9 cellular contexts compared by ENCODE assay signal in the genomic region with DNA sequence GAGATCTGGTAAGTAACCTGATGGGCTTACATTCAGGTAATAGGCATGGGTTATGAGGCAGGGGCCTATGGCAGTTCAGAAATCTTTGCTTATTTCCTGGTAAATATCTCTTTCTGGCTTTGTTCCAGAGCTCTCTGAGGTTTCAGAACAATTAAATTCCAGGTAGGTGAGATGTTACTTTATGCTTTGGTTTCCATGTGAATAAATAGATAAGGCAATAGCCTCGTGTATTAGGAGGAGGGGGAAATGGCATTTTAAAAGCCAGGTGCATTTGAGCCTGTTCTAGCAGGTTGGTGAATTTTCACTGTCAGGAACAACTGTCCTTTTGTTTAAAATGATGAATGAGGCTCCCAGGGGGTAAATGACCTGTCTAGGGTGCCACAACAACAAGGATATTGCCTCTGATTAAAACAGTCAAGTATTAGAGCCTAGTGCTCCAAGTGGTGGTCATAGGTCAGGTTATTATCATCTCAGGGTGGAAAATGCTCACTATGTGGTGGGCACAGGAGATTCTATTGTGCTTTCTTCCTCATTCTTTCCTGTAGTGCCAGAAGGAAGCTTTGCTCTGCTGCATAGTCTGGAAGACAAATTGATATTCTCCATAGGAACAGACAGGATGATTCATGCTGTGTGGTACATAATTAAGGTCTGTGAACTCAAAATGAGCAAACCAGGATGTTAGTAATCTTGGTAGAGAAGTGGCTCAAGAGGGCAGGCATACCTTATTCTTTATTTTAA.
DNase-seq lines count a peak whose midpoint lies in the region; ATAC-seq, FAIRE-seq and TF ChIP-seq lines count a peak whose summit lies in the region.
"Had no signal": no experiment of that assay in that cellular context is flagged by ENCODE, and none has a peak within 500 bp of the region (broad histone marks: within the 10 kb centered on the region; RNA-seq: fewer than 3 reads in every experiment).

No MANE protein-coding gene starts in this region.

- peak; percentile 93 for FAIRE-seq in astrocyte (lab: Jason Lieb, UNC)

- no peaks in the 10 kb centered on the region for H3K27me3 ChIP-seq in astrocyte (ENCODE audit: insufficient read depth, low read length)

- H3K4me3 Mint-ChIP-seq in astrocyte (ENCODE audit: unreplicated experiment): no peak overlapping the region

- DNase-seq in ELF-1 (ENCODE audit: low read depth, low spot score): peak; percentile 18
- peak; percentile 97 for DNase-seq in NCI-H2029 (lab: John Stamatoyannopoulos, UW)
- peak; percentile 96 for DNase-seq in astrocyte (ENCODE audit: low read depth)
- DNase-seq in DMS114 treated with DMSO at 0.1 percent for 48 hours (lab: John Stamatoyannopoulos, UW; ENCODE audit: unreplicated experiment): no peak
- DNase-seq in ureter (ENCODE audit: low spot score): no peak
- DNase-seq: NCI-H2171 had no signal

- H3K27ac ChIP-seq in astrocyte (ENCODE audit: low read depth, low read length) (peak overlapping the region; percentile 91), mesodermal cell (ENCODE audit: low read depth, low read length, severe bottlenecking) (peak overlapping the region; percentile 82)

- no peaks in the 10 kb centered on the region for H3K79me2 ChIP-seq in astrocyte (ENCODE audit: insufficient read depth, low read length)

- peak overlapping the region; percentile 75 for H3K4me2 ChIP-seq in astrocyte (ENCODE audit: low read length)

- ATAC-seq in HG03108 (IDR thresholded peaks at IDR 0.05; ENCODE audit: unreplicated experiment) (no peak), GM19324 (IDR thresholded peaks at IDR 0.05; ENCODE audit: low FRiP score, unreplicated experiment) (no peak)

- peaks cover 3% of the 10 kb centered on the region for H3K9me3 Mint-ChIP-seq in astrocyte (ENCODE audit: unreplicated experiment)

- H3K9me3 ChIP-seq in astrocyte (ENCODE audit: insufficient read depth, low read depth, low read length) (no peaks in the 10 kb centered on the region), mesodermal cell (ENCODE audit: control insufficient read depth, low read length) (no peaks in the 10 kb centered on the region)

- 62 to 67% methylated on average over 1 of the region's 1 CpG for WGBS in mesodermal cell (ENCODE audit: insufficient coverage in 2 of 2), 2 experiments

- H3K27me3 Mint-ChIP-seq in astrocyte (ENCODE audit: low read depth, unreplicated experiment): no peaks in the 10 kb centered on the region

- H3K36me3 ChIP-seq in astrocyte (ENCODE audit: insufficient read depth, low read length) (no peaks in the 10 kb centered on the region), mesodermal cell (ENCODE audit: control insufficient read depth, insufficient read depth, low read length) (no peaks in the 10 kb centered on the region)

- peak overlapping the region; percentile 71 for H3K9ac ChIP-seq in astrocyte (ENCODE audit: low read length)

- H3K4me3 ChIP-seq in astrocyte (ENCODE audit: insufficient read depth, low read depth, low read length) (no peak overlapping the region), mesodermal cell (ENCODE audit: extremely low read depth, insufficient read depth, low read length, poor library complexity, severe bottlenecking) (no peak overlapping the region)

- no peaks in the 10 kb centered on the region for H4K20me1 ChIP-seq in astrocyte (ENCODE audit: insufficient read depth, low read length)

- H3K27ac Mint-ChIP-seq in astrocyte (ENCODE audit: unreplicated experiment): peak overlapping the region; percentile 96

- H3K4me1 ChIP-seq in astrocyte (ENCODE audit: insufficient read depth, low read length) (peaks cover 25% of the 10 kb centered on the region), mesodermal cell (ENCODE audit: control insufficient read depth, insufficient read depth, low read length, poor library complexity, severe bottlenecking) (peaks cover 21% of the 10 kb centered on the region)

- H3K36me3 Mint-ChIP-seq in astrocyte (ENCODE audit: low read depth, unreplicated experiment): no peaks in the 10 kb centered on the region

- TF ChIP-seq CTCF in astrocyte (IDR thresholded peaks at IDR 0.05; ENCODE audit: insufficient read depth, low read depth, low read length): no peak

- H3K4me1 Mint-ChIP-seq in astrocyte (ENCODE audit: low read depth, unreplicated experiment): peaks cover 41% of the 10 kb centered on the region

- no peak overlapping the region for H2AFZ ChIP-seq in astrocyte (ENCODE audit: low read depth, low read length)

Comparison
In these comparisons a context has a peak if more than half of its experiments do, and no peak if none do; other contexts are left out.
1. DNase-seq: peak in ELF-1 (single experiment), NCI-H2029 (single experiment) and astrocyte (single experiment); none in DMS114 treated with DMSO at 0.1 percent for 48 hours (single experiment) and ureter (single experiment).